In genomic region chr12:39145175-39145999, GRCh38 we compare ENCODE assay signal across 8 cellular contexts.
A peak's percentile ranks its signal among the peaks of the same experiment; 100 is the strongest.
DNase-seq lines count a peak whose midpoint lies in the region; ATAC-seq lines count a peak whose summit lies in the region.

No MANE protein-coding gene starts in this region.

- no peaks in the 10 kb centered on the region for H3K27me3 ChIP-seq in effector memory CD4-positive, alpha-beta T cell (replicated peaks; ENCODE audit: control insufficient read depth, insufficient read depth, low read length, poor library complexity, severe bottlenecking)

- intact Hi-C loops in Right ventricle myocardium superior (cut with DNase I): loop anchor here (5.0 kb wide), 1 partner anchor 127 kb away; no protein-coding TSS in a partner anchor

- H3K4me1 ChIP-seq in effector memory CD4-positive, alpha-beta T cell (ENCODE audit: control insufficient read depth, insufficient read depth, low read length, poor library complexity, severe bottlenecking): no peaks in the 10 kb centered on the region

- ATAC-seq in GM18511 (IDR thresholded peaks at IDR 0.05; ENCODE audit: unreplicated experiment) (peak; percentile 94), HG03064 (IDR thresholded peaks at IDR 0.05; ENCODE audit: low read depth, unreplicated experiment) (peak; percentile 95), Right ventricle myocardium superior (ENCODE audit: poor library complexity) (peak; percentile 99), GM18520 (IDR thresholded peaks at IDR 0.05; ENCODE audit: unreplicated experiment) (no peak)

- DNase-seq in activated CD8-positive, alpha-beta memory T cell treated with anti-CD3 and anti-CD28 coated beads, Interleukin-2, amount 50 U/mL, for 48 hours: peak; percentile 86
- DNase-seq in Right ventricle myocardium superior (peak; percentile 77), putamen (ENCODE audit: low spot score) (peak; percentile 19), middle frontal gyrus (ENCODE audit: extremely low spot score, low spot score) (no peak)
- DNase-seq in effector memory CD4-positive, alpha-beta T cell: no peak

- no peaks in the 10 kb centered on the region for H3K36me3 ChIP-seq in effector memory CD4-positive, alpha-beta T cell (ENCODE audit: control insufficient read depth, insufficient read depth, low read length)

- no peak overlapping the region for H3K4me3 ChIP-seq in effector memory CD4-positive, alpha-beta T cell (ENCODE audit: insufficient read depth, low read depth, low read length, poor library complexity, severe bottlenecking)

- no peak overlapping the region for H3K27ac ChIP-seq in effector memory CD4-positive, alpha-beta T cell (ENCODE audit: insufficient read depth, low read length, poor library complexity, severe bottlenecking)

- no peaks in the 10 kb centered on the region for H3K9me3 ChIP-seq in effector memory CD4-positive, alpha-beta T cell (ENCODE audit: control insufficient read depth, low read length)

Comparison
In these comparisons a context has a peak if more than half of its experiments do, and no peak if none do; other contexts are left out.
1. DNase-seq: peak in activated CD8-positive, alpha-beta memory T cell treated with anti-CD3 and anti-CD28 coated beads, Interleukin-2, amount 50 U/mL, for 48 hours (single experiment), Right ventricle myocardium superior (single experiment) and putamen (single experiment); none in middle frontal gyrus (single experiment) and effector memory CD4-positive, alpha-beta T cell (0 of 3).